8 cellular contexts compared by ENCODE assay signal in the genomic region with DNA sequence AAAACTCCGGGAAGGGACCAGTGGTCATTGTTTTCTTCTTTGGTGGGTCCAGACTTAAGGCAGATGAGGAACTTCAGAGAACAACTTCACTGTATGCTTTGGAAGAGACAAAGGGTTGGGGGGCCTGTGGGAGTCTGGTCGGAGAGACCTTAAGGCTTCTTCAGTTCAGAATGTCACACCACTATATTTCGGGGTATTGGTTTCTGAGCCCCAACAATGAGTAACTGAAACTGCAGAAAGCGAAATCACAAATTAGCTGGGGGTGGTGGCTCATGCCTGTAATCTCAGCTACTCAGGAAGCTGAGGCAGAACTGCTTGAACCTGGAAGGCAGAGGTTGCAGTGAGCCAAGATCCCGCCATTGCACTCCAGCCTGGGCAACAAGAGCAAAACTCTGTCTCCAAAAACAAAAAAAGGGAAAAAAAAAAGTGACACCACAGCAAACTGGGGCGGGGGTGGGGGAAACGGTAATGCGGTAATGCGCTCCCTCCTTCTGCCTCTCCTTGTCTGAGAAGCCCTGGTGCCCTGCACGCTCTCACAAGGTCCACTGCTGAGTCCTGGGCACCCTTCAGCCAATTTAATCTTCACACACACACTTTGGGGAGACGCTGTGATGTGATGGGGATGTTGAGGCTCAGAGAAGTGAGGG. TPM values are rescaled to one million over a fixed set of nuclear protein-coding genes. Genes with fewer than 3 reads are reported as not detected.
DNase-seq lines count a peak whose midpoint lies in the region; ATAC-seq and TF ChIP-seq lines count a peak whose summit lies in the region.

No MANE protein-coding gene starts in this region.

- H3K9me3 Mint-ChIP-seq in activated CD4-positive, alpha-beta memory T cell treated with anti-CD3 and anti-CD28 coated beads for 36 hours = no peaks in the 10 kb centered on the region

- peaks cover 26% of the 10 kb centered on the region for H3K4me1 Mint-ChIP-seq in activated CD4-positive, alpha-beta memory T cell treated with anti-CD3 and anti-CD28 coated beads for 36 hours (ENCODE audit: low read depth)

- 0 out of 2 replicates have a peak overlapping the region, but pooled peaks have one; percentile 12 for H3K27ac ChIP-seq in ACC112 (ENCODE audit: low read depth, low read length)

- no peaks in the 10 kb centered on the region for H3K36me3 ChIP-seq in ACC112 (ENCODE audit: insufficient read depth, low read length)

- DNase-seq in activated CD4-positive, alpha-beta memory T cell treated with anti-CD3 and anti-CD28 coated beads for 36 hours = peak; percentile 49
- peak; percentile 6 for DNase-seq in mucosa of gallbladder (ENCODE audit: low spot score)
- DNase-seq in anterior cingulate cortex (lab: John Stamatoyannopoulos, UW) = no peak
- no peak for DNase-seq in amniotic stem cell (lab: John Stamatoyannopoulos, UW)
- DNase-seq in NCI-H2171 (lab: John Stamatoyannopoulos, UW) = no peak

- H3K4me3 Mint-ChIP-seq in activated CD4-positive, alpha-beta memory T cell treated with anti-CD3 and anti-CD28 coated beads for 36 hours = peak overlapping the region; percentile 38

- peaks cover 39% of the 10 kb centered on the region for H3K4me1 ChIP-seq in ACC112 (ENCODE audit: control insufficient read depth, insufficient read depth, low read length, unreplicated experiment)

- H3K27me3 ChIP-seq in ACC112 (ENCODE audit: insufficient read depth, low read length) = no peaks in the 10 kb centered on the region

- no peaks in the 10 kb centered on the region for H3K36me3 Mint-ChIP-seq in activated CD4-positive, alpha-beta memory T cell treated with anti-CD3 and anti-CD28 coated beads for 36 hours

- no peaks in the 10 kb centered on the region for H3K79me2 ChIP-seq in ACC112 (ENCODE audit: control insufficient read depth, insufficient read depth, low read length, unreplicated experiment)

- no peak for ATAC-seq in HG02571 (IDR thresholded peaks at IDR 0.05; ENCODE audit: unreplicated experiment)

- POLR2A ChIA-PET in activated CD4-positive, alpha-beta memory T cell treated with anti-CD3 and anti-CD28 coated beads for 36 hours (lab: Charles Lee) = interaction anchor here (0.8 kb wide), 1 partner anchor 254 kb away, joined by 3 read pairs; no protein-coding TSS in a partner anchor

- peak; percentile 55 for TF ChIP-seq POLR2A in GM19099 (IDR thresholded peaks at IDR 0.05; ENCODE audit: extremely low read depth, insufficient read length, low read depth)

- CTCF ChIA-PET in activated CD4-positive, alpha-beta memory T cell treated with anti-CD3 and anti-CD28 coated beads for 36 hours (lab: Charles Lee) = interaction anchor here (0.6 to 5.7 kb wide), 15 partner anchors 8 to 341 kb away, joined by 3 to 47 read pairs (median 4); a partner anchor contains a TSS

- peaks cover 2% of the 10 kb centered on the region for H3K27me3 Mint-ChIP-seq in activated CD4-positive, alpha-beta memory T cell treated with anti-CD3 and anti-CD28 coated beads for 36 hours

- intact Hi-C loops in activated CD4-positive, alpha-beta memory T cell treated with anti-CD3 and anti-CD28 coated beads for 36 hours (cut with micrococcal nuclease) = loop anchor here (1.0 to 10.0 kb wide), 3 partner anchors 27 to 281 kb away; a partner anchor contains a TSS

- H3K4me3 ChIP-seq in ACC112 (ENCODE audit: low read depth, low read length) = peak overlapping the region; percentile 38; the same call in 1 of the 2 replicates

- peak overlapping the region; percentile 67 for H2AFZ ChIP-seq in ACC112 (ENCODE audit: low read length, unreplicated experiment)

- peak overlapping the region; percentile 69 for H3K27ac Mint-ChIP-seq in activated CD4-positive, alpha-beta memory T cell treated with anti-CD3 and anti-CD28 coated beads for 36 hours

RNA-seq across cellular contexts. Expression of a gene that starts 2.2 kb away (rescaled TPM):
- total RNA-seq in activated CD4-positive, alpha-beta memory T cell treated with anti-CD3 and anti-CD28 coated beads for 36 hours = not detected
- total RNA-seq in mucosa of gallbladder = 25.4 TPM

RNA-seq across cellular contexts. Expression of a gene that starts 7.7 kb away (rescaled TPM):
- not detected for total RNA-seq in activated CD4-positive, alpha-beta memory T cell treated with anti-CD3 and anti-CD28 coated beads for 36 hours
- total RNA-seq in mucosa of gallbladder = 15.8 TPM

RNA-seq across cellular contexts. Expression of a gene that starts 8.7 kb away (rescaled TPM):
- not detected for total RNA-seq in activated CD4-positive, alpha-beta memory T cell treated with anti-CD3 and anti-CD28 coated beads for 36 hours
- total RNA-seq in mucosa of gallbladder = 17.4 TPM

RNA-seq across cellular contexts. Expression of a gene that starts 54.0 kb away (rescaled TPM):
- total RNA-seq in activated CD4-positive, alpha-beta memory T cell treated with anti-CD3 and anti-CD28 coated beads for 36 hours = not detected
- not detected for total RNA-seq in mucosa of gallbladder

Comparison
In these comparisons a context has a peak if more than half of its experiments do, and no peak if none do; other contexts are left out.
1. DNase-seq: peak in activated CD4-positive, alpha-beta memory T cell treated with anti-CD3 and anti-CD28 coated beads for 36 hours (single experiment) and mucosa of gallbladder (single experiment); none in anterior cingulate cortex (0 of 58), amniotic stem cell (single experiment) and NCI-H2171 (single experiment).
2. RNA of a gene that starts 2.2 kb away (total RNA-seq): 25.4 TPM in mucosa of gallbladder (single experiment); not detected in activated CD4-positive, alpha-beta memory T cell treated with anti-CD3 and anti-CD28 coated beads for 36 hours; every median in the first group is over 10 times any median in the second.
3. RNA of a gene that starts 7.7 kb away (total RNA-seq): 15.8 TPM in mucosa of gallbladder (single experiment); not detected in activated CD4-positive, alpha-beta memory T cell treated with anti-CD3 and anti-CD28 coated beads for 36 hours; every median in the first group is over 10 times any median in the second.
4. RNA of a gene that starts 8.7 kb away (total RNA-seq): 17.4 TPM in mucosa of gallbladder (single experiment); not detected in activated CD4-positive, alpha-beta memory T cell treated with anti-CD3 and anti-CD28 coated beads for 36 hours; every median in the first group is over 10 times any median in the second.